ENCODE assay signal across 9 cellular contexts in the genomic region with DNA sequence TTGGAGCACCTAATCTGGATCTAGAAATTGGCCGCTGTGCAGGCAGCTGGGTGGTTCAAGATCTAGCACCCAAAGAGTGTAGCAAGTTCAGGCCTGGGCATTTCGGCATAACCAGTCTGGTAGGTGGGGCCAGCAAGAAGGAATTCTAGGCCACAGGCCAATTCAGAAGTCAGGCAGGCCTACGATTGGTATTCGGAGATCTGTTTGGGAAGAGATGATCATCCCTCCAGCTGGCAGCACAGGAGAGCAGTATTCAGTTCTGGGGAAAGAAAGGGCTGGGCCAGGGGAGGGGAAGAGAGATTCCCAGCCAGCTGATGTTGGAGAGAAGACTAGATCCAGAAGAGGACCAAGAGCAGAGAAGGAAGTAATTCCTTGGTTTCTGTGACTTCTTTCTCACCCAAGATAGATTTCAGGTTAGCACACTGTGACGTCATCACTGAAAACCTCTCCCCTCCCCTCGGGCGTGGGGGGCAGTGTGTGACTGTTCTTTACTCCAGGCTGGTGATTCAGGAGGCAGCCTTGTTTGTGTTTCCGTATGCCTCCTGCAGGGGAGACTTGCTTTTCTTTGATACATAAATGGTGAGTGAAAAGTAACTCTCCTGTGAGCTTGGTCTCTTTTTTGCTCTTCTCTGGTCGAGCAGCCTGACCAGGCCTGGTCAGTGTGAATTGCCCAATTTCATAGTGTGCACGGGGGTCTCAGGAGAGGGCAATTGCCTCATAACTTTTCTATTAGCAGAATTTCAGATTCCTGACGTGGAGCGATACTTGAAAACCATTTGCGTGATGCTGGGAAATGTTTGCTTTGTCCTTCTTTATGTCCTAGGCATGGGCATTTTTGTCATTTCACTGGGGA.
DNase-seq lines count a peak whose midpoint lies in the region; ATAC-seq lines count a peak whose summit lies in the region.
"Had no signal": no experiment of that assay in that cellular context is flagged by ENCODE, and none has a peak within 500 bp of the region (broad histone marks: within the 10 kb centered on the region; RNA-seq: fewer than 3 reads in every experiment).

No MANE protein-coding gene starts in this region.

- ATAC-seq in HG02642 (IDR thresholded peaks at IDR 0.05; ENCODE audit: poor library complexity, unreplicated experiment), result no peak
- no peak for ATAC-seq in GM18868 (IDR thresholded peaks at IDR 0.05; ENCODE audit: unreplicated experiment)
- ATAC-seq: HCT116 had no signal

- peak; percentile 31 for DNase-seq in HT-29 (ENCODE audit: low spot score)
- DNase-seq in astrocyte of the hippocampus (ENCODE audit: low read depth, low spot score), result peak; percentile 89
- DNase-seq in iPS-NIHi11 (ENCODE audit: low spot score), result peak; percentile 44
- DNase-seq in superior temporal gyrus (ENCODE audit: extremely low spot score), result peak; percentile 18
- DNase-seq in NCI-H2029 (lab: John Stamatoyannopoulos, UW), result no peak
- no peak for DNase-seq in GM19240 (ENCODE audit: insufficient read length, low spot score)

Comparison
In these comparisons a context has a peak if more than half of its experiments do, and no peak if none do; other contexts are left out.
1. DNase-seq: peak in HT-29 (single experiment), astrocyte of the hippocampus (single experiment), iPS-NIHi11 (single experiment) and superior temporal gyrus (single experiment); none in NCI-H2029 (single experiment) and GM19240 (single experiment).